17 cellular contexts compared by ENCODE assay signal in the genomic region with DNA sequence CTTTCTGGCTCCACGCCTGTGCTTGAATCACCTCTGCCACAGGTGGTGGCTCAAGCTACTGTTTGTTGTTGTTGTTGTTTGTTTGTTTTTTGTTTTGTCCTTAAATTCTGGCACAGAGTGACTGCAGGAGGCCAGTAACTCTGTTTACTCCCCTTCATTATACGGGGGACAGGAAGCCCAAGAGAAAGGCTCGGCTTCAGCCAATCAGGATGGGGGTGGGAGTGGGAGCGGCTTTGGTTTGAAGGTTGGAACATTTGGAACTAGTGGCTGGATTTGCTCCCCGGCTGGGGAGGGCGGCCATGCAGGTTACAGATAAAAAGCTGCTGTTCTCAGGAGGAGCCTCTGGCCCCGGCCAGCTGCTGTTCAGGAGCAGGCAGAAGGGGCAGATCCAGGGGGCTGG. TPM values are rescaled to one million over a fixed set of nuclear protein-coding genes. Genes with fewer than 3 reads are reported as not detected.
DNase-seq lines count a peak whose midpoint lies in the region; ATAC-seq and TF ChIP-seq lines count a peak whose summit lies in the region.
"Had no signal": no experiment of that assay in that cellular context is flagged by ENCODE, and none has a peak within 500 bp of the region (broad histone marks: within the 10 kb centered on the region; RNA-seq: fewer than 3 reads in every experiment).

No MANE protein-coding gene starts in this region.

- no peaks in the 10 kb centered on the region for H3K79me2 ChIP-seq in neural progenitor cell (ENCODE audit: low read depth)

- H2AFZ ChIP-seq in neural progenitor cell (replicated peaks), result peak overlapping the region; percentile 99

- H3K27me3 ChIP-seq in neural progenitor cell, result no peaks in the 10 kb centered on the region

- H3K36me3 Mint-ChIP-seq in WTC11 (0 out of 2 replicates have a peak, but pooled peaks cover 3% of the 10 kb centered on the region), neural progenitor cell (no peaks in the 10 kb centered on the region)

- H3K4me1 Mint-ChIP-seq in WTC11 (peaks cover 6% of the 10 kb centered on the region), neural progenitor cell (peaks cover 4% of the 10 kb centered on the region)

- no peaks in the 10 kb centered on the region for H3K9me3 ChIP-seq in neural progenitor cell (ENCODE audit: low read depth)
- H3K9me3 ChIP-seq: HAP-1 had no signal

- TF ChIP-seq CTCF in WTC11 (IDR thresholded peaks at IDR 0.05) (no peak), neural progenitor cell (IDR thresholded peaks at IDR 0.05) (no peak)

- H3K27ac Mint-ChIP-seq in WTC11, result peak overlapping the region; percentile 79
- H3K27ac Mint-ChIP-seq in neural progenitor cell, result no peak overlapping the region

- H3K27me3 Mint-ChIP-seq in WTC11 (ENCODE audit: low read depth) (peaks cover 6% of the 10 kb centered on the region), neural progenitor cell (ENCODE audit: insufficient read depth, low read depth) (peaks cover 8% of the 10 kb centered on the region)

- peaks cover 4% of the 10 kb centered on the region for H3F3A ChIP-seq in neural progenitor cell (ENCODE audit: low read depth)

- no peaks in the 10 kb centered on the region for H3K36me3 ChIP-seq in neural progenitor cell
- H3K36me3 ChIP-seq: HAP-1 had no signal

- peak overlapping the region; percentile 54 for H3K4me2 ChIP-seq in neural progenitor cell

- H3K27ac ChIP-seq in neural progenitor cell, result no peak overlapping the region
- H3K27ac ChIP-seq: HL-60 had no signal

- ATAC-seq in WTC11, result peak; percentile 66

- DNase-seq in DMS 273 treated with DMSO at 0.1 percent for 48 hours (lab: John Stamatoyannopoulos, UW), result peak; percentile 16
- DNase-seq in WTC11 (ENCODE audit: low spot score), result no peak
- peak; percentile 35 for DNase-seq in neural progenitor cell (ENCODE audit: low spot score)
- DNase-seq in NOMO-1 (lab: John Stamatoyannopoulos, UW; ENCODE audit: unreplicated experiment in 2 of 2), result no peak
- DNase-seq in cortex of kidney (lab: John Stamatoyannopoulos, UW), result no peak
- DNase-seq: AML-193, COR-L47, MV-4-11, NCI-H1417, NCI-H187 treated with DMSO at 0.1 percent for 48 hours, NCI-H446, NCI-H69, SHP77 treated with DMSO at 0.1 percent for 48 hours had no signal

- no peaks in the 10 kb centered on the region for H4K20me1 ChIP-seq in neural progenitor cell (ENCODE audit: low read depth)

- H3K9ac ChIP-seq in neural progenitor cell, result no peak overlapping the region

- H3K4me1 ChIP-seq in neural progenitor cell, result peaks cover 6% of the 10 kb centered on the region
- H3K4me1 ChIP-seq: HAP-1 had no signal

- POLR2A ChIA-PET in WTC11 (lab: Charles Lee), result no interaction called here

- no peak overlapping the region for H3K4me3 ChIP-seq in neural progenitor cell
- H3K4me3 ChIP-seq: HAP-1 had no signal

- H3K9me3 Mint-ChIP-seq in WTC11, result peaks cover 10% of the 10 kb centered on the region
- H3K9me3 Mint-ChIP-seq in neural progenitor cell, result peaks cover 3% of the 10 kb centered on the region

- CTCF ChIA-PET in WTC11 (lab: Charles Lee), result interaction anchor here (0.6 to 2.9 kb wide), 4 partner anchors 13 to 733 kb away, joined by 3 to 13 read pairs (median 4); no protein-coding TSS in a partner anchor

- H3K4me3 Mint-ChIP-seq in WTC11 (no peak overlapping the region), neural progenitor cell (no peak overlapping the region)

TF ChIP-seq in WTC11, 78 proteins besides CTCF, POLR2A, EP300 and RAD21:
- no peak for TF ChIP-seq CDX4 (CRISPR knock-in tag; IDR thresholded peaks at IDR 0.05; ENCODE audit: borderline replicate concordance)

RNA-seq across cellular contexts. Expression of gene CABP2, which starts 19.7 kb away (rescaled TPM):
- total RNA-seq in WTC11 (2021) (not detected in 3 replicates), neural progenitor cell (ENCODE audit: low replicate concordance) (not detected in 2 replicates)
- total RNA-seq: OCI-LY7, RPMI7951 had no signal

RNA-seq across cellular contexts. Expression of gene CDK2AP2, which starts 35.0 kb away (rescaled TPM):
- total RNA-seq in WTC11 (2021) (47.6 to 53.1 TPM (median 52.5 TPM) in 3 replicates), neural progenitor cell (ENCODE audit: low replicate concordance) (2.1 and 17.1 TPM in 2 replicates)

RNA-seq across cellular contexts. Expression of gene PITPNM1, which starts 37.8 kb away (rescaled TPM):
- 51.3 to 55.4 TPM (median 51.8 TPM) in 3 replicates for total RNA-seq in WTC11 (2021)
- 7.7 and 32.8 TPM in 2 replicates for total RNA-seq in neural progenitor cell (ENCODE audit: low replicate concordance)

RNA-seq across cellular contexts. Expression of gene GSTP1, which starts 40.6 kb away (rescaled TPM):
- total RNA-seq in WTC11 (2021), result 1,404 to 1,452 TPM (median 1,412 TPM) in 3 replicates
- 436 and 1,035 TPM in 2 replicates for total RNA-seq in neural progenitor cell (ENCODE audit: low replicate concordance)

Comparison
In these comparisons a context has a peak if more than half of its experiments do, and no peak if none do; other contexts are left out.
1. DNase-seq: peak in DMS 273 treated with DMSO at 0.1 percent for 48 hours (single experiment) and neural progenitor cell (single experiment); none in WTC11 (single experiment), NOMO-1 (0 of 2) and cortex of kidney (single experiment).